ENCODE assay signal across 13 cellular contexts in genomic region chr22:26170112-26170492, GRCh38. TPM values are rescaled to one million over a fixed set of nuclear protein-coding genes. Genes with fewer than 3 reads are reported as not detected.
DNase-seq lines count a peak whose midpoint lies in the region; ATAC-seq, FAIRE-seq and TF ChIP-seq lines count a peak whose summit lies in the region.
"Had no signal": no experiment of that assay in that cellular context is flagged by ENCODE, and none has a peak within 500 bp of the region (broad histone marks: within the 10 kb centered on the region; RNA-seq: fewer than 3 reads in every experiment).

No MANE protein-coding gene starts in this region.

- 1 to 4% (median 2%) methylated on average over 11 of the region's 11 CpGs for WGBS in heart left ventricle, 4 donors
- 1 to 2% (median 1%) methylated on average over 11 of the region's 11 CpGs for WGBS in ovary, 3 donors

- no peak overlapping the region for H2AFZ ChIP-seq in astrocyte (ENCODE audit: low read depth, low read length)

- no peaks in the 10 kb centered on the region for H3K79me2 ChIP-seq in astrocyte (ENCODE audit: insufficient read depth, low read length)

- ATAC-seq in heart left ventricle: no peak
- no peak for ATAC-seq in upper lobe of right lung
- no peak for ATAC-seq in stimulated activated naive CD8-positive, alpha-beta T cell treated with anti-CD3 and anti-CD28 coated beads, Interleukin-15, Interleukin-2, amounts not matched to agents 100 U/mL and 50 U/mL, for 24 hours

- H3K27ac Mint-ChIP-seq in astrocyte (ENCODE audit: unreplicated experiment): no peak overlapping the region

- H3K4me3 ChIP-seq in heart left ventricle: peak overlapping the region in 11 of 12 donors; percentile 14 to 62 (median 50)
- peak overlapping the region in 1 of 2 donors; percentile 53 for H3K4me3 ChIP-seq in right atrium auricular region
- H3K4me3 ChIP-seq in astrocyte (ENCODE audit: insufficient read depth, low read depth, low read length): no peak overlapping the region
- peak overlapping the region; percentile 22 to 43 for H3K4me3 ChIP-seq in muscle layer of colon (ENCODE audit: low read depth in 1 of 2, low read length in 2 of 2)
- H3K4me3 ChIP-seq in upper lobe of right lung: peak overlapping the region; percentile 34
- no peak overlapping the region for H3K4me3 ChIP-seq in ovary
- H3K4me3 ChIP-seq: SK-N-MC had no signal

- peaks cover 1% of the 10 kb centered on the region for H3K36me3 Mint-ChIP-seq in astrocyte (ENCODE audit: low read depth, unreplicated experiment)

- H3K27me3 ChIP-seq in heart left ventricle (peaks cover 3 to 89% (median 49%) of the 10 kb centered on the region in 9 donors), right atrium auricular region (peaks cover 0 to 6% of the 10 kb centered on the region in 2 donors), astrocyte (ENCODE audit: insufficient read depth, low read length) (peaks cover 31% of the 10 kb centered on the region), muscle layer of colon (ENCODE audit: control insufficient read depth in 1 of 2, insufficient read depth in 2 of 2, low read length in 2 of 2) (peaks cover 20 to 45% of the 10 kb centered on the region in 2 donors), upper lobe of right lung (peaks cover 93% of the 10 kb centered on the region), ovary (no peaks in the 10 kb centered on the region)

- H3K9ac ChIP-seq in astrocyte (ENCODE audit: low read length): no peak overlapping the region
- H3K9ac ChIP-seq in muscle layer of colon (ENCODE audit: low read length): no peak overlapping the region

- no peaks in the 10 kb centered on the region for H3K9me3 Mint-ChIP-seq in astrocyte (ENCODE audit: unreplicated experiment)

- H3K9me3 ChIP-seq in heart left ventricle (no peaks in the 10 kb centered on the region), right atrium auricular region (no peaks in the 10 kb centered on the region), astrocyte (ENCODE audit: insufficient read depth, low read depth, low read length) (no peaks in the 10 kb centered on the region), muscle layer of colon (ENCODE audit: low read length) (no peaks in the 10 kb centered on the region), upper lobe of right lung (no peaks in the 10 kb centered on the region), ovary (no peaks in the 10 kb centered on the region)
- H3K9me3 ChIP-seq: adrenal gland had no signal

- no peaks in the 10 kb centered on the region for H3K4me1 Mint-ChIP-seq in astrocyte (ENCODE audit: low read depth, unreplicated experiment)

- H3K27me3 Mint-ChIP-seq in astrocyte (ENCODE audit: low read depth, unreplicated experiment): peaks cover 88% of the 10 kb centered on the region

- intact Hi-C loops in heart left ventricle (cut with DNase I) (loop anchor here in 3 of 10 donors (5.0 to 10.0 kb wide), 2 partner anchors 157 to 165 kb away; no protein-coding TSS in a partner anchor), upper lobe of right lung (cut with DNase I) (no loop called here), ovary (cut with DNase I) (no loop called here)

- H3K36me3 ChIP-seq in heart left ventricle: no peaks in the 10 kb centered on the region
- H3K36me3 ChIP-seq in right atrium auricular region: no peaks in the 10 kb centered on the region
- H3K36me3 ChIP-seq in astrocyte (ENCODE audit: insufficient read depth, low read length): no peaks in the 10 kb centered on the region
- H3K36me3 ChIP-seq in muscle layer of colon (ENCODE audit: insufficient read depth, low read length): no peaks in the 10 kb centered on the region
- H3K36me3 ChIP-seq in upper lobe of right lung: no peaks in the 10 kb centered on the region
- no peaks in the 10 kb centered on the region for H3K36me3 ChIP-seq in ovary
- H3K36me3 ChIP-seq: adrenal gland had no signal

- peaks cover 0 to 18% (median 6%) of the 10 kb centered on the region in 12 donors for H3K4me1 ChIP-seq in heart left ventricle
- peaks cover 0 to 21% of the 10 kb centered on the region in 2 donors for H3K4me1 ChIP-seq in right atrium auricular region
- no peaks in the 10 kb centered on the region for H3K4me1 ChIP-seq in astrocyte (ENCODE audit: insufficient read depth, low read length)
- H3K4me1 ChIP-seq in muscle layer of colon (ENCODE audit: insufficient read depth, low read length): peaks cover 12% of the 10 kb centered on the region
- H3K4me1 ChIP-seq in upper lobe of right lung: peaks cover 8% of the 10 kb centered on the region
- no peaks in the 10 kb centered on the region for H3K4me1 ChIP-seq in ovary (ENCODE audit: insufficient read depth)

- H3K4me3 Mint-ChIP-seq in astrocyte (ENCODE audit: unreplicated experiment): peak overlapping the region; percentile 74

- no peaks in the 10 kb centered on the region for H4K20me1 ChIP-seq in astrocyte (ENCODE audit: insufficient read depth, low read length)

- no peak for TF ChIP-seq POLR2A in heart left ventricle (IDR thresholded peaks at IDR 0.05)
- no peak for TF ChIP-seq POLR2A in ovary (IDR thresholded peaks at IDR 0.05)

- no peak for FAIRE-seq in astrocyte (lab: Jason Lieb, UNC)

- no peak for TF ChIP-seq EP300 in ovary (IDR thresholded peaks at IDR 0.05)

- no peak overlapping the region for H3K27ac ChIP-seq in heart left ventricle
- no peak overlapping the region for H3K27ac ChIP-seq in right atrium auricular region
- no peak overlapping the region for H3K27ac ChIP-seq in astrocyte (ENCODE audit: low read depth, low read length)
- no peak overlapping the region for H3K27ac ChIP-seq in muscle layer of colon (ENCODE audit: low read depth, low read length)
- H3K27ac ChIP-seq in upper lobe of right lung: no peak overlapping the region
- no peak overlapping the region for H3K27ac ChIP-seq in ovary
- H3K27ac ChIP-seq: C4-2B, SK-N-MC had no signal

- TF ChIP-seq CTCF in heart left ventricle (IDR thresholded peaks at IDR 0.05): no peak
- TF ChIP-seq CTCF in right atrium auricular region (IDR thresholded peaks at IDR 0.05): no peak
- TF ChIP-seq CTCF in astrocyte (IDR thresholded peaks at IDR 0.05; ENCODE audit: insufficient read depth, low read depth, low read length): no peak
- no peak for TF ChIP-seq CTCF in upper lobe of right lung (IDR thresholded peaks at IDR 0.05)
- TF ChIP-seq CTCF in ovary (IDR thresholded peaks at IDR 0.05): no peak

- peak overlapping the region; percentile 60 for H3K4me2 ChIP-seq in astrocyte (ENCODE audit: low read length)

- DNase-seq in heart left ventricle (no peak), right atrium auricular region (ENCODE audit: low spot score) (no peak), astrocyte (ENCODE audit: low read depth) (no peak), upper lobe of right lung (no peak), ovary (no peak), NOMO-1 treated with DMSO at 0.1 percent for 48 hours (lab: John Stamatoyannopoulos, UW; ENCODE audit: unreplicated experiment) (no peak)
- no peak for DNase-seq in stimulated activated naive CD8-positive, alpha-beta T cell treated with anti-CD3 and anti-CD28 coated beads, Interleukin-15, Interleukin-2, amounts not matched to agents 100 U/mL and 50 U/mL, for 24 hours
- DNase-seq: activated CD4-positive, alpha-beta T cell treated with anti-CD3 and anti-CD28 coated beads, Interleukin-2, amount 50 U/mL, for 4 hours; NCI-H2107 had no signal

RNA-seq across cellular contexts. Expression of gene SEZ6L, which starts 0.8 kb away (rescaled TPM):
- total RNA-seq in heart left ventricle: 1 to 10 TPM in 3 of 9 donors, under 1 TPM in 5, not detected in 1; 0.12 to 1.6 (median 0.22) TPM
- polyA plus RNA-seq in heart left ventricle: under 1 TPM in 1 of 2 donors, not detected in 1; 0.04 TPM
- under 1 TPM; 0.07 to 0.12 TPM for total RNA-seq in right atrium auricular region
- 2.2 and 2.3 TPM in 2 replicates for total RNA-seq in astrocyte
- total RNA-seq in upper lobe of right lung: 0.32 TPM
- total RNA-seq in ovary: under 1 TPM in 4 of 7 donors, not detected in 3; 0.13 to 0.32 (median 0.21) TPM
- polyA plus RNA-seq in ovary: under 1 TPM; 0.10 to 0.12 TPM

Comparison
In these comparisons a context has a peak if more than half of its experiments do, and no peak if none do; other contexts are left out.
1. H3K4me3 ChIP-seq: peak in heart left ventricle (11 of 12), muscle layer of colon (2 of 2) and upper lobe of right lung (single experiment); none in astrocyte (single experiment) and ovary (single experiment).